29 cellular contexts compared by ENCODE assay signal in genomic region chr14:77488558-77488957, GRCh38. TPM values are rescaled to one million over a fixed set of nuclear protein-coding genes. Genes with fewer than 3 reads are reported as not detected.
"Had no signal": no experiment of that assay in that cellular context is flagged by ENCODE, and none has a peak within 500 bp of the region (broad histone marks: within the 10 kb centered on the region; RNA-seq: fewer than 3 reads in every experiment).

No MANE protein-coding gene starts in this region.

- H3K4me3 Mint-ChIP-seq: activated CD4-positive, alpha-beta T cell treated with anti-CD3 and anti-CD28 coated beads, Interleukin-2, amount 10 ng/mL, durations not matched to agents 24 days and 14 days; activated CD8-positive, alpha-beta memory T cell treated with anti-CD3 and anti-CD28 coated beads, Interleukin-2, amount 10 ng/mL, durations not matched to agents 7 days and 5 days; activated naive CD4-positive, alpha-beta T cell treated with anti-CD3 and anti-CD28 coated beads, Interleukin-2, amount 50 U/mL, for 24 hours; activated T-cell treated with anti-CD3 and anti-CD28 coated beads, Interleukin-2, amount 50 U/mL, for 24 hours; activated T-helper 1 cell treated with anti-CD3 and anti-CD28 coated beads, Interleukin-12 subunit alpha, Interleukin-12 subunit beta, Interleukin-2, Interleukin-4 antibody, amounts not matched to agents 30 ng/mL and 10 ng/mL and 1 ng/mL, durations not matched to agents 14 hours and 24 hours and 36 hours; T-helper 2 cell treated with Interferon-gamma antibody and Interleukin-4, amounts not matched to agents 5 μg/mL and 100 μg/mL, for 36 hours had no signal

- H3K36me3 Mint-ChIP-seq: activated CD8-positive, alpha-beta memory T cell treated with anti-CD3 and anti-CD28 coated beads, Interleukin-2, amount 10 ng/mL, durations not matched to agents 7 days and 5 days; activated naive CD4-positive, alpha-beta T cell treated with anti-CD3 and anti-CD28 coated beads, Interleukin-2, amount 50 U/mL, for 24 hours had no signal

- H3K27ac ChIP-seq: ascending aorta, body of pancreas, coronary artery, SJSA1 had no signal

- ATAC-seq: activated CD8-positive, alpha-beta memory T cell treated with anti-CD3 and anti-CD28 coated beads, Interleukin-2, amount 10 ng/mL, durations not matched to agents 7 days and 5 days; body of pancreas; PC-3; SK-N-SH treated with all-trans-retinoic acid at 6 μM for 48 hours had no signal

- H3K27me3 Mint-ChIP-seq: activated CD4-positive, alpha-beta T cell treated with anti-CD3 and anti-CD28 coated beads, Interleukin-2, amount 10 ng/mL, durations not matched to agents 24 days and 14 days; activated CD8-positive, alpha-beta memory T cell treated with anti-CD3 and anti-CD28 coated beads, Interleukin-2, amount 10 ng/mL, durations not matched to agents 7 days and 5 days; activated naive CD4-positive, alpha-beta T cell treated with anti-CD3 and anti-CD28 coated beads, Interleukin-2, amount 50 U/mL, for 24 hours; activated T-cell treated with anti-CD3 and anti-CD28 coated beads, Interleukin-2, amount 50 U/mL, for 24 hours had no signal

- H3K27ac Mint-ChIP-seq: activated CD4-positive, alpha-beta T cell treated with anti-CD3 and anti-CD28 coated beads, Interleukin-2, amount 10 ng/mL, durations not matched to agents 24 days and 14 days; activated CD8-positive, alpha-beta memory T cell treated with anti-CD3 and anti-CD28 coated beads, Interleukin-2, amount 10 ng/mL, durations not matched to agents 7 days and 5 days; activated naive CD4-positive, alpha-beta T cell treated with anti-CD3 and anti-CD28 coated beads, Interleukin-2, amount 50 U/mL, for 24 hours; activated T-cell treated with anti-CD3 and anti-CD28 coated beads, Interleukin-2, amount 50 U/mL, for 24 hours; activated T-helper 1 cell treated with anti-CD3 and anti-CD28 coated beads, Interleukin-12 subunit alpha, Interleukin-12 subunit beta, Interleukin-2, Interleukin-4 antibody, amounts not matched to agents 30 ng/mL and 10 ng/mL and 1 ng/mL, durations not matched to agents 14 hours and 24 hours and 36 hours; T-helper 2 cell treated with Interferon-gamma antibody and Interleukin-4, amounts not matched to agents 5 μg/mL and 100 μg/mL, for 36 hours had no signal

- H3K4me1 Mint-ChIP-seq: activated CD4-positive, alpha-beta T cell treated with anti-CD3 and anti-CD28 coated beads, Interleukin-2, amount 10 ng/mL, durations not matched to agents 24 days and 14 days; activated CD8-positive, alpha-beta memory T cell treated with anti-CD3 and anti-CD28 coated beads, Interleukin-2, amount 10 ng/mL, durations not matched to agents 7 days and 5 days; activated naive CD4-positive, alpha-beta T cell treated with anti-CD3 and anti-CD28 coated beads, Interleukin-2, amount 50 U/mL, for 24 hours had no signal

- H3K9me3 ChIP-seq: ascending aorta, body of pancreas, MG63, SJSA1 had no signal

- H3K9me3 Mint-ChIP-seq: activated CD4-positive, alpha-beta T cell treated with anti-CD3 and anti-CD28 coated beads, Interleukin-2, amount 10 ng/mL, durations not matched to agents 24 days and 14 days; activated naive CD4-positive, alpha-beta T cell treated with anti-CD3 and anti-CD28 coated beads, Interleukin-2, amount 50 U/mL, for 24 hours; activated T-cell treated with anti-CD3 and anti-CD28 coated beads, Interleukin-2, amount 50 U/mL, for 24 hours; activated T-helper 1 cell treated with anti-CD3 and anti-CD28 coated beads, Interleukin-12 subunit alpha, Interleukin-12 subunit beta, Interleukin-2, Interleukin-4 antibody, amounts not matched to agents 30 ng/mL and 10 ng/mL and 1 ng/mL, durations not matched to agents 14 hours and 24 hours and 36 hours; T-helper 2 cell treated with Interferon-gamma antibody and Interleukin-4, amounts not matched to agents 5 μg/mL and 100 μg/mL, for 36 hours had no signal

- H3K27me3 ChIP-seq: ascending aorta, body of pancreas, MG63, SJSA1 had no signal

- DNase-seq: activated CD4-positive, alpha-beta T cell treated with anti-CD3 and anti-CD28 coated beads for 1 hour; activated CD4-positive, alpha-beta T cell treated with anti-CD3 and anti-CD28 coated beads, Interleukin-2, amount 10 ng/mL, durations not matched to agents 24 days and 14 days; activated CD4-positive, alpha-beta T cell treated with anti-CD3 and anti-CD28 coated beads, Interleukin-2, amount 50 U/mL, for 48 hours; activated CD8-positive, alpha-beta memory T cell treated with anti-CD3 and anti-CD28 coated beads, Interleukin-2, amount 10 ng/mL, durations not matched to agents 7 days and 5 days; activated effector memory CD4-positive, alpha-beta T cell treated with Interleukin-2 at 50 U/mL for 16 hours; activated naive CD4-positive, alpha-beta T cell; activated T-cell treated with anti-CD3 and anti-CD28 coated beads, Interleukin-2, amount 50 U/mL, for 24 hours; body of pancreas; central memory CD4-positive, alpha-beta T cell; MG63; MV-4-11; NCI-H1092 treated with DMSO at 0.1 percent for 48 hours; NCI-H1417 treated with DMSO at 0.1 percent for 48 hours; NCI-H187 treated with DMSO at 0.1 percent for 48 hours; NCI-H2081 treated with DMSO at 0.1 percent for 48 hours; NCI-H446 treated with DMSO at 0.1 percent for 48 hours; NCI-H526 treated with DMSO at 0.1 percent for 48 hours; PC-3; SHP77; SW 1271 had no signal

RNA-seq across cellular contexts. Expression of gene ISM2, which starts 10.1 kb away (rescaled TPM):
- total RNA-seq: activated CD8-positive, alpha-beta memory T cell treated with anti-CD3 and anti-CD28 coated beads, Interleukin-2, amount 10 ng/mL, durations not matched to agents 7 days and 5 days; ascending aorta; body of pancreas; bronchial epithelial cell; SJSA1; T-helper 1 cell treated with Interleukin-12 subunit alpha and Interleukin-12 subunit beta and Interleukin-4 antibody, amounts not matched to agents 30 ng/mL and 1 ng/mL, for 36 hours had no signal
